In genomic region chr5:58937031-58937681, GRCh38 we compare ENCODE assay signal across 15 cellular contexts.
"Had no signal": no experiment of that assay in that cellular context is flagged by ENCODE, and none has a peak within 500 bp of the region (broad histone marks: within the 10 kb centered on the region; RNA-seq: fewer than 3 reads in every experiment).

No MANE protein-coding gene starts in this region.

- H3K27ac ChIP-seq: ascending aorta, heart left ventricle, neural progenitor cell, pancreas, skin epidermis, tibial nerve, WERI-Rb-1 had no signal

- H3K27me3 ChIP-seq: ascending aorta, neural progenitor cell, pancreas, tibial nerve had no signal

- H3K27ac Mint-ChIP-seq: activated naive CD8-positive, alpha-beta T cell treated with anti-CD3 and anti-CD28 coated beads, Interleukin-2, amount 50 U/mL, for 24 hours; activated T-helper 1 cell treated with anti-CD3 and anti-CD28 coated beads, Interleukin-12 subunit alpha, Interleukin-12 subunit beta, Interleukin-2, Interleukin-4 antibody, amounts not matched to agents 30 ng/mL and 10 ng/mL and 1 ng/mL, durations not matched to agents 14 hours and 24 hours and 36 hours; neural progenitor cell; T-cell had no signal

- DNase-seq: activated CD4-positive, alpha-beta T cell treated with anti-CD3 and anti-CD28 coated beads for 48 hours; activated naive CD4-positive, alpha-beta T cell; activated naive CD8-positive, alpha-beta T cell treated with anti-CD3 and anti-CD28 coated beads, Interleukin-2, amount 50 U/mL, for 24 hours; effector CD4-positive, alpha-beta T cell; heart left ventricle; left ventricle myocardium superior; midbrain; pancreas; T-cell had no signal

- H3K4me1 Mint-ChIP-seq: neural progenitor cell had no signal

- H3K4me1 ChIP-seq: ascending aorta, neural progenitor cell had no signal

- ATAC-seq: activated naive CD8-positive, alpha-beta T cell treated with anti-CD3 and anti-CD28 coated beads, Interleukin-2, amount 50 U/mL, for 24 hours; heart left ventricle; left ventricle myocardium superior; pancreas; T-cell had no signal

- H3K36me3 ChIP-seq: ascending aorta, heart left ventricle, neural progenitor cell, pancreas, tibial nerve, WERI-Rb-1 had no signal

- H3K36me3 Mint-ChIP-seq: neural progenitor cell, T-cell had no signal

- H3K4me3 ChIP-seq: ascending aorta, neural progenitor cell, pancreas, skin epidermis, tibial nerve had no signal

- H3K27me3 Mint-ChIP-seq: T-cell had no signal

- H3K4me2 ChIP-seq: neural progenitor cell had no signal

- H3K4me3 Mint-ChIP-seq: activated naive CD8-positive, alpha-beta T cell treated with anti-CD3 and anti-CD28 coated beads, Interleukin-2, amount 50 U/mL, for 24 hours; activated T-helper 1 cell treated with anti-CD3 and anti-CD28 coated beads, Interleukin-12 subunit alpha, Interleukin-12 subunit beta, Interleukin-2, Interleukin-4 antibody, amounts not matched to agents 30 ng/mL and 10 ng/mL and 1 ng/mL, durations not matched to agents 14 hours and 24 hours and 36 hours; neural progenitor cell; T-cell had no signal

- H3K9me3 Mint-ChIP-seq: activated T-helper 1 cell treated with anti-CD3 and anti-CD28 coated beads, Interleukin-12 subunit alpha, Interleukin-12 subunit beta, Interleukin-2, Interleukin-4 antibody, amounts not matched to agents 30 ng/mL and 10 ng/mL and 1 ng/mL, durations not matched to agents 14 hours and 24 hours and 36 hours; neural progenitor cell; T-cell had no signal

- H3K9ac ChIP-seq: neural progenitor cell had no signal
